8 cellular contexts compared by ENCODE assay signal in genomic region chr4:25180524-25181131, GRCh38. TPM values are rescaled to one million over a fixed set of nuclear protein-coding genes. Genes with fewer than 3 reads are reported as not detected.
DNase-seq lines count a peak whose midpoint lies in the region; ATAC-seq and TF ChIP-seq lines count a peak whose summit lies in the region.

No MANE protein-coding gene starts in this region.

- H3K9me3 Mint-ChIP-seq in activated CD8-positive, alpha-beta T cell treated with anti-CD3 and anti-CD28 coated beads for 36 hours = no peaks in the 10 kb centered on the region
- no peaks in the 10 kb centered on the region for H3K9me3 Mint-ChIP-seq in stimulated activated memory B cell treated with anti-CD40 and anti-IgM and Interleukin-4, amounts not matched to agents 10 μg/mL and 1 μg/mL and 100 μg/mL, for 72 hours

- no peak for DNase-seq in AG09309 (ENCODE audit: low read depth)
- DNase-seq in GM13976 (ENCODE audit: low spot score) = peak; percentile 30
- peak; percentile 35 for DNase-seq in NCI-H146 treated with DMSO at 0.1 percent for 48 hours (lab: John Stamatoyannopoulos, UW; ENCODE audit: unreplicated experiment)
- DNase-seq in activated CD8-positive, alpha-beta T cell treated with anti-CD3 and anti-CD28 coated beads for 36 hours = peak; percentile 57
- no peak for DNase-seq in left ventricle myocardium superior
- no peak for DNase-seq in effector CD4-positive, alpha-beta T cell

- TF ChIP-seq CTCF in AG09309 (IDR thresholded peaks at IDR 0.05; ENCODE audit: control insufficient read depth, insufficient read depth, low read depth, low read length, missing control alignments) (peak; percentile 71), GM13976 (IDR thresholded peaks at IDR 0.05; ENCODE audit: borderline replicate concordance, control extremely low read depth, extremely low read depth, insufficient read depth, missing control alignments) (peak; percentile 61)
- peak; percentile 84 for TF ChIP-seq CTCF in activated CD8-positive, alpha-beta T cell treated with anti-CD3 and anti-CD28 coated beads for 36 hours (IDR thresholded peaks at IDR 0.05)

- no peak overlapping the region for H3K27ac Mint-ChIP-seq in activated CD8-positive, alpha-beta T cell treated with anti-CD3 and anti-CD28 coated beads for 36 hours
- H3K27ac Mint-ChIP-seq in stimulated activated memory B cell treated with anti-CD40 and anti-IgM and Interleukin-4, amounts not matched to agents 10 μg/mL and 1 μg/mL and 100 μg/mL, for 72 hours = no peak overlapping the region

- POLR2A ChIA-PET in activated CD8-positive, alpha-beta T cell treated with anti-CD3 and anti-CD28 coated beads for 36 hours (lab: Charles Lee) = no interaction called here

- no peak overlapping the region for H3K4me3 Mint-ChIP-seq in activated CD8-positive, alpha-beta T cell treated with anti-CD3 and anti-CD28 coated beads for 36 hours
- H3K4me3 Mint-ChIP-seq in stimulated activated memory B cell treated with anti-CD40 and anti-IgM and Interleukin-4, amounts not matched to agents 10 μg/mL and 1 μg/mL and 100 μg/mL, for 72 hours = no peak overlapping the region

- no peaks in the 10 kb centered on the region for H3K36me3 Mint-ChIP-seq in activated CD8-positive, alpha-beta T cell treated with anti-CD3 and anti-CD28 coated beads for 36 hours (ENCODE audit: low read depth)
- peaks cover 10% of the 10 kb centered on the region for H3K36me3 Mint-ChIP-seq in stimulated activated memory B cell treated with anti-CD40 and anti-IgM and Interleukin-4, amounts not matched to agents 10 μg/mL and 1 μg/mL and 100 μg/mL, for 72 hours

- H3K4me3 ChIP-seq in AG09309 (ENCODE audit: control insufficient read depth, low read depth, low read length) = no peak overlapping the region

- no peaks in the 10 kb centered on the region for H3K27me3 Mint-ChIP-seq in activated CD8-positive, alpha-beta T cell treated with anti-CD3 and anti-CD28 coated beads for 36 hours
- H3K27me3 Mint-ChIP-seq in stimulated activated memory B cell treated with anti-CD40 and anti-IgM and Interleukin-4, amounts not matched to agents 10 μg/mL and 1 μg/mL and 100 μg/mL, for 72 hours = no peaks in the 10 kb centered on the region

- CTCF ChIA-PET in activated CD8-positive, alpha-beta T cell treated with anti-CD3 and anti-CD28 coated beads for 36 hours (lab: Charles Lee) = interaction anchor here (0.7 to 2.7 kb wide), 17 partner anchors 9 to 201 kb away, joined by 3 to 22 read pairs (median 3); partner anchors contain the start of gene ZCCHC4

- peaks cover 21% of the 10 kb centered on the region for H3K4me1 Mint-ChIP-seq in activated CD8-positive, alpha-beta T cell treated with anti-CD3 and anti-CD28 coated beads for 36 hours (ENCODE audit: low read depth)
- H3K4me1 Mint-ChIP-seq in stimulated activated memory B cell treated with anti-CD40 and anti-IgM and Interleukin-4, amounts not matched to agents 10 μg/mL and 1 μg/mL and 100 μg/mL, for 72 hours = peaks cover 13% of the 10 kb centered on the region

- ATAC-seq in HG02678 (IDR thresholded peaks at IDR 0.05; ENCODE audit: unreplicated experiment) = peak; percentile 96
- ATAC-seq in activated CD8-positive, alpha-beta T cell treated with anti-CD3 and anti-CD28 coated beads for 36 hours = peak; percentile 71
- peak; percentile 48 for ATAC-seq in left ventricle myocardium superior
- ATAC-seq in stimulated activated memory B cell treated with anti-CD40 and anti-IgM and Interleukin-4, amounts not matched to agents 10 μg/mL and 1 μg/mL and 100 μg/mL, for 72 hours = peak; percentile 77

- intact Hi-C loops in activated CD8-positive, alpha-beta T cell treated with anti-CD3 and anti-CD28 coated beads for 36 hours (cut with micrococcal nuclease) = loop anchor here (5.0 kb wide), 1 partner anchor 187 kb away; no protein-coding TSS in a partner anchor
- intact Hi-C loops in left ventricle myocardium superior (cut with micrococcal nuclease) = no loop called here

- in situ Hi-C loops in GM13976 (cut with MboI; ENCODE audit: low sequenced_read_pairs, unreplicated experiment) = loop anchor here (10.0 kb wide), 1 partner anchor 184 kb away; no protein-coding TSS in a partner anchor

RNA-seq across cellular contexts. Expression of gene SEPSECS, which starts 20.4 kb away (rescaled TPM):
- 10 to 100 TPM; 13.9 to 15.2 TPM for total RNA-seq in activated CD8-positive, alpha-beta T cell treated with anti-CD3 and anti-CD28 coated beads for 36 hours
- total RNA-seq in left ventricle myocardium superior = 5.2 TPM

RNA-seq across cellular contexts. Expression of gene PI4K2B, which starts 53.2 kb away (rescaled TPM):
- total RNA-seq in activated CD8-positive, alpha-beta T cell treated with anti-CD3 and anti-CD28 coated beads for 36 hours = 10 to 100 TPM; 38.6 TPM
- total RNA-seq in left ventricle myocardium superior = 2.0 TPM

Comparison
In these comparisons a context has a peak if more than half of its experiments do, and no peak if none do; other contexts are left out.
1. DNase-seq: peak in GM13976 (single experiment), NCI-H146 treated with DMSO at 0.1 percent for 48 hours (single experiment) and activated CD8-positive, alpha-beta T cell treated with anti-CD3 and anti-CD28 coated beads for 36 hours (single experiment); none in AG09309 (single experiment), left ventricle myocardium superior (single experiment) and effector CD4-positive, alpha-beta T cell (single experiment).
2. RNA of gene PI4K2B, which starts 53.2 kb away (total RNA-seq): 38.6 TPM in activated CD8-positive, alpha-beta T cell treated with anti-CD3 and anti-CD28 coated beads for 36 hours; 2.0 TPM in left ventricle myocardium superior (single experiment); every median in the first group is over 10 times any median in the second.
3. Peak in every context shown above with its lines, with median percentiles within 50 percentile points of each other: CTCF ChIP-seq and ATAC-seq.